8 cellular contexts compared by ENCODE assay signal in the genomic region with DNA sequence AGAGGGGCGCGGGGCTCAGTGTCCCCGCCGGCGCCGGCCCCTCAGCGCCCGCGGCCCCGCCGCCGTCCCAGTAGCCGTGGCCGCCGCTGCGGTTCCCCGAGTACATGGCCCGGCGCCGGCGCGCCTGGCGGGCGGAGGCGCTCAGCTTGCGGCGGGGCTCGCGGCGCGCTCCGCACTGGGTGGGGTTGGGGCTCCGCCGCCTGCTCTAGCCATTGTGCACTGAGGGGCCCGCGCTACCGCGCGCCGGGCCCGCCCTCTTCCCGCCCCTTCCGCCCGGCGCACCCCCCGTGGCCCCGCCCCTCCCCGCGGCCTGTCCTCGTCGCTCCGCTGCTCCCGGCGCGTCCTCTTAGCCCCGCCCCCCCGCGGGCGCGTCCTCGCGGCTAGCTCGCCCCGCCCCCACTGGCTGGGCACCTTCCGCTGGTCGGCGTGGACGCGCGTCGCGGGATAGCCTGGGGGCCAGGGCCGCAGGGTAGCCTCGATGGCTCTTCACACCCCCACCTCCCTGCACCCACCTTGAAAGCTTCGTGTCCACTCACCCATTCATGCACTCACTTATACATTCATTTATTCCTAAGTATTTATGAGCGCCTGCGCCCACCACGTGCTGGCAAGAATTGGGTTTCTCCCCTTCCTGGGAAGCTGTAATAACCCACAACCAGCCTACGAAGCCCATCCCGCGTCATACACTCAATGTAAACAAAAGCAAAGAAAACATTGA. TPM values are rescaled to one million over a fixed set of nuclear protein-coding genes. Genes with fewer than 3 reads are reported as not detected.
DNase-seq lines count a peak whose midpoint lies in the region; ATAC-seq lines count a peak whose summit lies in the region.

A gene with protein sequence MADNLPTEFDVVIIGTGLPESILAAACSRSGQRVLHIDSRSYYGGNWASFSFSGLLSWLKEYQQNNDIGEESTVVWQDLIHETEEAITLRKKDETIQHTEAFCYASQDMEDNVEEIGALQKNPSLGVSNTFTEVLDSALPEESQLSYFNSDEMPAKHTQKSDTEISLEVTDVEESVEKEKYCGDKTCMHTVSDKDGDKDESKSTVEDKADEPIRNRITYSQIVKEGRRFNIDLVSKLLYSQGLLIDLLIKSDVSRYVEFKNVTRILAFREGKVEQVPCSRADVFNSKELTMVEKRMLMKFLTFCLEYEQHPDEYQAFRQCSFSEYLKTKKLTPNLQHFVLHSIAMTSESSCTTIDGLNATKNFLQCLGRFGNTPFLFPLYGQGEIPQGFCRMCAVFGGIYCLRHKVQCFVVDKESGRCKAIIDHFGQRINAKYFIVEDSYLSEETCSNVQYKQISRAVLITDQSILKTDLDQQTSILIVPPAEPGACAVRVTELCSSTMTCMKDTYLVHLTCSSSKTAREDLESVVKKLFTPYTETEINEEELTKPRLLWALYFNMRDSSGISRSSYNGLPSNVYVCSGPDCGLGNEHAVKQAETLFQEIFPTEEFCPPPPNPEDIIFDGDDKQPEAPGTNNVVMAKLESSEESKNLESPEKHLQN (minus strand): TSS at position 221 of the 718 bp plus-strand sequence. CDS start 4,603 bp downstream, outside the sequence.
A gene with protein sequence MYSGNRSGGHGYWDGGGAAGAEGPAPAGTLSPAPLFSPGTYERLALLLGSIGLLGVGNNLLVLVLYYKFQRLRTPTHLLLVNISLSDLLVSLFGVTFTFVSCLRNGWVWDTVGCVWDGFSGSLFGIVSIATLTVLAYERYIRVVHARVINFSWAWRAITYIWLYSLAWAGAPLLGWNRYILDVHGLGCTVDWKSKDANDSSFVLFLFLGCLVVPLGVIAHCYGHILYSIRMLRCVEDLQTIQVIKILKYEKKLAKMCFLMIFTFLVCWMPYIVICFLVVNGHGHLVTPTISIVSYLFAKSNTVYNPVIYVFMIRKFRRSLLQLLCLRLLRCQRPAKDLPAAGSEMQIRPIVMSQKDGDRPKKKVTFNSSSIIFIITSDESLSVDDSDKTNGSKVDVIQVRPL (minus strand): TSS at position 221 of the 718 bp plus-strand sequence. CDS start 115 bp downstream, at position 106.

- H3K4me3 ChIP-seq in endocrine pancreas (ENCODE audit: control insufficient read depth, insufficient read depth, low read length) = peak within 1 kb of the TSS; percentile 81

- H3K9me3 ChIP-seq in endocrine pancreas (ENCODE audit: control insufficient read depth, low read length) = no peaks in the 10 kb centered on the region

- H3K27me3 ChIP-seq in endocrine pancreas (ENCODE audit: control insufficient read depth, insufficient read depth, low read length) = no peaks in the 10 kb centered on the region

- DNase-seq in CMK (ENCODE audit: low read depth) (peak; percentile 76), HPDE6-E6E7 (ENCODE audit: extremely low spot score) (peak; percentile 86), mesenteric fat pad (ENCODE audit: low spot score) (peak; percentile 98)
- peak; percentile 89 for DNase-seq in NK-92 treated with Interleukin-12 subunit alpha and Interleukin-12 subunit beta, amount 100 ng/mL, for 24 hours (lab: John Stamatoyannopoulos, UW)
- peak; percentile 83 to 90 (median 90) for DNase-seq in activated CD8-positive, alpha-beta memory T cell treated with anti-CD3 and anti-CD28 coated beads for 48 hours (ENCODE audit: low read depth in 2 of 3, low spot score in 2 of 3)
- peak; percentile 75 for DNase-seq in stimulated activated CD8-positive, alpha-beta memory T cell treated with anti-CD3 and anti-CD28 coated beads, Interleukin-15, amount 100 ng/mL, for 1 hour (ENCODE audit: low read depth)

- ATAC-seq in GM19468 (IDR thresholded peaks at IDR 0.05; ENCODE audit: extremely low read depth, unreplicated experiment) = peak; percentile 78

- H3K4me1 ChIP-seq in endocrine pancreas (ENCODE audit: control insufficient read depth, insufficient read depth, low read length) = peaks cover 6% of the 10 kb centered on the region

- H3K36me3 ChIP-seq in endocrine pancreas (ENCODE audit: control insufficient read depth, insufficient read depth, low read length) = no peaks in the 10 kb centered on the region

- peak within 1 kb of the TSS; percentile 54 for H3K9ac ChIP-seq in endocrine pancreas (ENCODE audit: control insufficient read depth, insufficient read depth, low read length)

RNA-seq across cellular contexts. Expression of the first gene that starts in this region (rescaled TPM):
- 8.0 TPM for total RNA-seq in mesenteric fat pad

RNA-seq across cellular contexts. Expression of the second gene that starts in this region (rescaled TPM):
- 10.5 TPM for total RNA-seq in mesenteric fat pad

Comparison
In these comparisons a context has a peak if more than half of its experiments do, and no peak if none do; other contexts are left out.
1. Peak in every context shown above with its lines: DNase-seq, ATAC-seq and H3K4me3 ChIP-seq.